In genomic region chr4:153592090-153592489, GRCh38 we compare ENCODE assay signal across 21 cellular contexts.
"Had no signal": no experiment of that assay in that cellular context is flagged by ENCODE, and none has a peak within 500 bp of the region (broad histone marks: within the 10 kb centered on the region; RNA-seq: fewer than 3 reads in every experiment).

No MANE protein-coding gene starts in this region.

- H3K4me1 Mint-ChIP-seq: neural progenitor cell had no signal

- H3K27me3 Mint-ChIP-seq: brain; naive thymus-derived CD4-positive, alpha-beta T cell; type B pancreatic cell had no signal

- H3K36me3 ChIP-seq: neural progenitor cell, WERI-Rb-1 had no signal

- H3K9me3 ChIP-seq: testis had no signal

- DNase-seq: activated CD4-positive, alpha-beta T cell treated with anti-CD3 and anti-CD28 coated beads, Interleukin-2, amount 50 U/mL, for 1 hour; activated CD4-positive, CD25-positive, alpha-beta regulatory T cell treated with anti-CD3 and anti-CD28 coated beads, Interleukin-2, amount 50 U/mL, for 72 hours; activated CD8-positive, alpha-beta memory T cell treated with anti-CD3 and anti-CD28 coated beads, Interleukin-2, amount 50 U/mL, for 48 hours; activated effector memory CD4-positive, alpha-beta T cell treated with Interleukin-2 at 50 U/mL for 16 hours; activated naive CD4-positive, alpha-beta T cell treated with anti-CD3 and anti-CD28 coated beads for 36 hours; activated T-cell treated with anti-CD3 and anti-CD28 coated beads, Interleukin-2, amount 50 U/mL, for 72 hours; aorta; left colon; mesenchymal stem cell; naive thymus-derived CD4-positive, alpha-beta T cell; posterior cingulate gyrus; stimulated activated CD4-positive, alpha-beta T cell treated with anti-CD3 and anti-CD28 coated beads, Interleukin-2, amount 100 ng/mL, for 48 hours; stimulated activated CD8-positive, alpha-beta memory T cell treated with anti-CD3 and anti-CD28 coated beads, Interleukin-4, amount 100 ng/mL, for 48 hours; stimulated activated naive CD4-positive, alpha-beta T cell; testis; WERI-Rb-1 had no signal

- H3K9ac ChIP-seq: neural progenitor cell had no signal

- H3K4me3 ChIP-seq: neural progenitor cell, testis had no signal

- H3K4me1 ChIP-seq: neural progenitor cell, testis had no signal

- H3K9me3 Mint-ChIP-seq: activated naive CD4-positive, alpha-beta T cell treated with anti-CD3 and anti-CD28 coated beads for 36 hours; activated T-cell treated with anti-CD3 and anti-CD28 coated beads, Interleukin-2, amount 50 U/mL, for 72 hours; brain; naive thymus-derived CD4-positive, alpha-beta T cell; neural progenitor cell; type B pancreatic cell had no signal

- ATAC-seq: activated T-cell treated with anti-CD3 and anti-CD28 coated beads, Interleukin-2, amount 50 U/mL, for 72 hours; left colon; naive thymus-derived CD4-positive, alpha-beta T cell; sciatic nerve had no signal

- H3K27ac Mint-ChIP-seq: activated naive CD4-positive, alpha-beta T cell treated with anti-CD3 and anti-CD28 coated beads for 36 hours; activated T-cell treated with anti-CD3 and anti-CD28 coated beads, Interleukin-2, amount 50 U/mL, for 72 hours; neural progenitor cell; type B pancreatic cell had no signal

- H3K27me3 ChIP-seq: neural progenitor cell, testis had no signal

- H3K27ac ChIP-seq: epithelial cell of prostate, neural progenitor cell, testis, WERI-Rb-1 had no signal

- H3K4me3 Mint-ChIP-seq: activated naive CD4-positive, alpha-beta T cell treated with anti-CD3 and anti-CD28 coated beads for 36 hours; activated T-cell treated with anti-CD3 and anti-CD28 coated beads, Interleukin-2, amount 50 U/mL, for 72 hours; brain; naive thymus-derived CD4-positive, alpha-beta T cell; neural progenitor cell; type B pancreatic cell had no signal
